8 cellular contexts compared by ENCODE assay signal in genomic region chr3:50297896-50298725, GRCh38. TPM values are rescaled to one million over a fixed set of nuclear protein-coding genes. Genes with fewer than 3 reads are reported as not detected.
DNase-seq lines count a peak whose midpoint lies in the region; ATAC-seq and TF ChIP-seq lines count a peak whose summit lies in the region.

No MANE protein-coding gene starts in this region.

- 50 to 60% (median 54%) methylated on average over 7 to 9 of the region's 9 CpGs for WGBS in adrenal gland, 4 donors
- 66% methylated on average over 9 of the region's 9 CpGs for WGBS in liver
- WGBS in aorta, 2 donors: 36 to 42% methylated on average over 9 of the region's 9 CpGs

- peak overlapping the region; percentile 77 for H3K4me3 ChIP-seq in left ventricle myocardium inferior
- H3K4me3 ChIP-seq in adrenal gland: peak overlapping the region in 1 of 4 donors; percentile 59
- H3K4me3 ChIP-seq in liver (ENCODE audit: low read depth in 1 of 3, low read length in 3 of 3): peak overlapping the region in 2 of 3 donors; percentile 54 to 67
- H3K4me3 ChIP-seq in aorta (ENCODE audit: low read length in 2 of 2): peak overlapping the region in 1 of 2 donors; percentile 51

- H3K4me1 ChIP-seq in left ventricle myocardium inferior (peaks cover 56% of the 10 kb centered on the region), adrenal gland (replicated peaks in 1 of 2) (peaks cover 25 to 45% of the 10 kb centered on the region in 2 donors), liver (ENCODE audit: control insufficient read depth in 4 of 4, insufficient read depth in 4 of 4, low read length in 3 of 4) (peaks cover 10 to 46% (median 27%) of the 10 kb centered on the region in 4 donors), aorta (ENCODE audit: control insufficient read depth in 1 of 2, insufficient read depth in 2 of 2, low read length in 2 of 2) (no peaks in the 10 kb centered on the region)

- H3K9me3 ChIP-seq in left ventricle myocardium inferior (replicated peaks) (no peaks in the 10 kb centered on the region), adrenal gland (replicated peaks in 1 of 3) (no peaks in the 10 kb centered on the region), liver (ENCODE audit: control insufficient read depth in 4 of 4, low read length in 3 of 4) (no peaks in the 10 kb centered on the region), aorta (ENCODE audit: control insufficient read depth, low read length) (no peaks in the 10 kb centered on the region)

- no peak for TF ChIP-seq RAD21 in liver (IDR thresholded peaks at IDR 0.05)

- TF ChIP-seq POLR2A in adrenal gland (IDR thresholded peaks at IDR 0.05): no peak

- DNase-seq in left ventricle myocardium inferior: peak; percentile 16
- DNase-seq in cardiac septum (ENCODE audit: low spot score): no peak
- DNase-seq in adrenal gland: peak in 3 of 7 donors; percentile 24 to 68 (median 40)
- peak; percentile 65 to 77 for DNase-seq in aorta

- intact Hi-C loops in left ventricle myocardium inferior (cut with micrococcal nuclease): no loop called here
- intact Hi-C loops in cardiac septum (cut with DNase I): no loop called here
- intact Hi-C loops in adrenal gland (cut with DNase I): no loop called here
- intact Hi-C loops in aorta (cut with DNase I): no loop called here

- ATAC-seq in aorta (ENCODE audit: low FRiP score): no peak
- ATAC-seq in HG03025 (IDR thresholded peaks at IDR 0.05; ENCODE audit: low FRiP score, unreplicated experiment): no peak
- ATAC-seq in GM19397 (IDR thresholded peaks at IDR 0.05; ENCODE audit: unreplicated experiment): no peak
- ATAC-seq in GM19455 (IDR thresholded peaks at IDR 0.05; ENCODE audit: unreplicated experiment): no peak

- peaks cover 10% of the 10 kb centered on the region for H3K36me3 ChIP-seq in left ventricle myocardium inferior
- H3K36me3 ChIP-seq in adrenal gland (replicated peaks in 1 of 2): no peaks in the 10 kb centered on the region
- peaks cover 0 to 3% (median 0%) of the 10 kb centered on the region in 4 donors for H3K36me3 ChIP-seq in liver (ENCODE audit: control insufficient read depth in 4 of 4, insufficient read depth in 3 of 4, low read depth in 1 of 4, low read length in 3 of 4)
- H3K36me3 ChIP-seq in aorta (ENCODE audit: control insufficient read depth in 1 of 2, insufficient read depth in 2 of 2, low read length in 1 of 2): no peaks in the 10 kb centered on the region

- no peaks in the 10 kb centered on the region for H3K27me3 ChIP-seq in left ventricle myocardium inferior (ENCODE audit: low read depth)
- H3K27me3 ChIP-seq in adrenal gland: no peaks in the 10 kb centered on the region
- H3K27me3 ChIP-seq in liver (ENCODE audit: control insufficient read depth in 4 of 4, insufficient read depth in 4 of 4, low read length in 3 of 4): no peaks in the 10 kb centered on the region
- no peaks in the 10 kb centered on the region for H3K27me3 ChIP-seq in aorta (ENCODE audit: control insufficient read depth in 1 of 2, insufficient read depth in 2 of 2, low read length in 1 of 2)

- H3K27ac ChIP-seq in left ventricle myocardium inferior (replicated peaks) (peak overlapping the region; percentile 97), adrenal gland (peak overlapping the region in 4 of 5 donors; percentile 65 to 95 (median 84)), liver (ENCODE audit: low read depth in 1 of 2, low read length in 2 of 2) (peak overlapping the region; percentile 84 to 95), aorta (ENCODE audit: low read depth in 1 of 2, low read length in 2 of 2) (no peak overlapping the region)

- peak overlapping the region; percentile 81 to 90 for H3K9ac ChIP-seq in liver (ENCODE audit: low read depth in 1 of 2, low read length in 2 of 2)

- TF ChIP-seq CTCF in left ventricle myocardium inferior (IDR thresholded peaks at IDR 0.05; ENCODE audit: borderline replicate concordance) (peak; percentile 21), adrenal gland (IDR thresholded peaks at IDR 0.05) (peak in 1 of 6 experiments; percentile 23), liver (IDR thresholded peaks at IDR 0.05; ENCODE audit: low read depth, low read length, missing input control) (peak; percentile 9)

TF ChIP-seq in liver, 16 proteins besides CTCF, POLR2A, EP300 and RAD21:
- no peak for TF ChIP-seq RXRA (IDR thresholded peaks at IDR 0.05)
- no peak for TF ChIP-seq ZBTB33 (IDR thresholded peaks at IDR 0.05)
- no peak for TF ChIP-seq HNF4A (conservative IDR thresholded peaks at IDR 0.05)
- TF ChIP-seq YY1 (IDR thresholded peaks at IDR 0.05): no peak
- no peak for TF ChIP-seq EGR1 (IDR thresholded peaks at IDR 0.05; ENCODE audit: low read depth in 2 of 2)
- TF ChIP-seq HNF4G (IDR thresholded peaks at IDR 0.05): no peak
- no peak for TF ChIP-seq ATF3 (IDR thresholded peaks at IDR 0.05)
- no peak for TF ChIP-seq FOXA2 (IDR thresholded peaks at IDR 0.05)
- TF ChIP-seq GABPA (IDR thresholded peaks at IDR 0.05 in 1 of 2, conservative IDR thresholded peaks at IDR 0.05 in 1 of 2): no peak
- no peak for TF ChIP-seq FOXA1 (IDR thresholded peaks at IDR 0.05)
- TF ChIP-seq JUND (IDR thresholded peaks at IDR 0.05): no peak
- TF ChIP-seq TAF1 (conservative IDR thresholded peaks at IDR 0.05): no peak
- no peak for TF ChIP-seq NR2F2 (IDR thresholded peaks at IDR 0.05)
- TF ChIP-seq MAX (IDR thresholded peaks at IDR 0.05): no peak

RNA-seq across cellular contexts. Expression of gene HYAL3, which starts 1.1 kb away (rescaled TPM):
- total RNA-seq in left ventricle myocardium inferior (1.2 TPM), cardiac septum (1.3 TPM), adrenal gland (1 to 10 TPM; 1.7 to 5.4 (median 3.4) TPM), liver (1 to 10 TPM; 1.9 to 6.6 TPM), aorta (1 to 10 TPM; 2.2 to 2.9 TPM)
- polyA plus RNA-seq in adrenal gland (1 to 10 TPM; 2.5 to 6.8 (median 3.2) TPM), liver (1 to 10 TPM; 1.8 to 2.0 TPM), aorta (1 to 10 TPM in 1 of 2 donors, under 1 TPM in 1; 0.63 to 5.1 TPM)

RNA-seq across cellular contexts. Expression of gene NAA80, which starts 1.1 kb away (rescaled TPM):
- 5.3 TPM for total RNA-seq in left ventricle myocardium inferior
- 8.5 TPM for total RNA-seq in cardiac septum
- 10 to 100 TPM in 6 of 8 donors, 1 to 10 TPM in 2; 9.8 to 17.9 (median 11.0) TPM for total RNA-seq in adrenal gland
- polyA plus RNA-seq in adrenal gland: 10 to 100 TPM in 2 of 3 donors, 1 to 10 TPM in 1; 6.0 to 19.8 (median 14.0) TPM
- total RNA-seq in liver: 1 to 10 TPM; 1.6 to 1.8 TPM
- 1 to 10 TPM; 2.3 to 5.5 TPM for polyA plus RNA-seq in liver
- 10 to 100 TPM; 10.3 to 13.3 TPM for total RNA-seq in aorta
- 10 to 100 TPM in 1 of 2 donors, 1 to 10 TPM in 1; 2.8 to 16.9 TPM for polyA plus RNA-seq in aorta

RNA-seq across cellular contexts. Expression of gene HYAL1, which starts 5.3 kb away (rescaled TPM):
- total RNA-seq in left ventricle myocardium inferior (52.2 TPM), cardiac septum (51.6 TPM), adrenal gland (10 to 100 TPM; 19.9 to 50.5 (median 36.8) TPM), liver (100 to 1,000 TPM in 1 of 2 donors, 10 to 100 TPM in 1; 87.6 to 155 TPM), aorta (1 to 10 TPM; 6.9 to 9.3 TPM)
- polyA plus RNA-seq in adrenal gland (10 to 100 TPM in 2 of 3 donors, 1 to 10 TPM in 1; 9.7 to 50.1 (median 16.5) TPM), liver (100 to 1,000 TPM in 1 of 2 donors, 10 to 100 TPM in 1; 82.3 to 156 TPM), aorta (1 to 10 TPM; 1.6 TPM)

RNA-seq across cellular contexts. Expression of gene IFRD2, which starts 5.9 kb away (rescaled TPM):
- total RNA-seq in left ventricle myocardium inferior (54.9 TPM), cardiac septum (45.7 TPM), adrenal gland (10 to 100 TPM; 44.9 to 96.3 (median 55.2) TPM), liver (10 to 100 TPM; 55.7 to 66.1 TPM), aorta (10 to 100 TPM; 46.8 to 58.8 TPM)
- polyA plus RNA-seq in adrenal gland (100 to 1,000 TPM in 2 of 3 donors, 10 to 100 TPM in 1; 55.9 to 182 (median 144) TPM), liver (10 to 100 TPM; 60.3 to 91.2 TPM), aorta (10 to 100 TPM; 34.6 to 47.1 TPM)

RNA-seq across cellular contexts. Expression of gene LSMEM2, which starts 19.2 kb away (rescaled TPM):
- total RNA-seq in left ventricle myocardium inferior (27.7 TPM), cardiac septum (25.7 TPM), adrenal gland (under 1 TPM in 3 of 8 donors, not detected in 5; 0.36 to 0.76 (median 0.60) TPM), liver (under 1 TPM in 1 of 2 donors, not detected in 1; 0.08 TPM), aorta (under 1 TPM in 1 of 2 donors, not detected in 1; 0.51 TPM)
- polyA plus RNA-seq in adrenal gland (under 1 TPM; 0.09 to 0.64 (median 0.47) TPM), liver (under 1 TPM in 1 of 2 donors, not detected in 1; 0.03 TPM), aorta (1 to 10 TPM in 1 of 2 donors, not detected in 1; 1.3 TPM)

Comparison
In these comparisons a context has a peak if more than half of its experiments do, and no peak if none do; other contexts are left out.
1. H3K27ac ChIP-seq: peak in left ventricle myocardium inferior (single experiment), adrenal gland (4 of 5) and liver (2 of 2); none in aorta (0 of 2).